In genomic region chr13:103277099-103277498, GRCh38 we compare ENCODE assay signal across 16 cellular contexts.
A peak's percentile ranks its signal among the peaks of the same experiment; 100 is the strongest.
DNase-seq lines count a peak whose midpoint lies in the region; ATAC-seq and TF ChIP-seq lines count a peak whose summit lies in the region.
"Had no signal": no experiment of that assay in that cellular context is flagged by ENCODE, and none has a peak within 500 bp of the region (broad histone marks: within the 10 kb centered on the region; RNA-seq: fewer than 3 reads in every experiment).

No MANE protein-coding gene starts in this region.

- H3K9me2 ChIP-seq in neural cell (ENCODE audit: insufficient read depth, low read length): no peaks in the 10 kb centered on the region

- no peaks in the 10 kb centered on the region for H3F3A ChIP-seq in neural cell (ENCODE audit: insufficient read depth, low read length, poor library complexity, severe bottlenecking)

- no peak for TF ChIP-seq EP300 in neural cell (conservative IDR thresholded peaks at IDR 0.05; ENCODE audit: poor library complexity, severe bottlenecking)

- no peaks in the 10 kb centered on the region for H3K79me2 ChIP-seq in neural cell (replicated peaks; ENCODE audit: insufficient read depth, low read length)

- no peaks in the 10 kb centered on the region for H3K27me3 ChIP-seq in neural cell (ENCODE audit: insufficient read depth, low read depth, low read length)

- peak overlapping the region; percentile 6 for H3K4me3 ChIP-seq in neural cell (ENCODE audit: low read length)

- in situ Hi-C loops in G401 (cut with HindIII; ENCODE audit: low sequenced_read_pairs): no loop called here

- no peaks in the 10 kb centered on the region for H3K27me3 Mint-ChIP-seq in activated CD4-positive, alpha-beta T cell treated with anti-CD3 and anti-CD28 coated beads for 36 hours
- H3K27me3 Mint-ChIP-seq: CD8-positive, alpha-beta memory T cell; central memory CD8-positive, alpha-beta T cell had no signal

- no peak for TF ChIP-seq RAD21 in neural cell (conservative IDR thresholded peaks at IDR 0.05)

- no peaks in the 10 kb centered on the region for H3K36me3 ChIP-seq in neural cell (ENCODE audit: insufficient read depth, low read length)

- peaks cover 10 to 12% of the 10 kb centered on the region in 2 donors for H3K9me3 Mint-ChIP-seq in activated naive CD4-positive, alpha-beta T cell treated with anti-CD3 and anti-CD28 coated beads, Interleukin-2, amount 50 U/mL, for 72 hours
- no peaks in the 10 kb centered on the region for H3K9me3 Mint-ChIP-seq in activated CD4-positive, alpha-beta T cell treated with anti-CD3 and anti-CD28 coated beads for 36 hours (ENCODE audit: low read depth)
- H3K9me3 Mint-ChIP-seq: activated T-cell treated with anti-CD3 and anti-CD28 coated beads, Interleukin-2, amount 50 U/mL, for 4 hours; central memory CD8-positive, alpha-beta T cell had no signal

- peak overlapping the region; percentile 31 for H3K27ac ChIP-seq in neural cell (ENCODE audit: low read length)

- H4K20me1 ChIP-seq in neural cell (ENCODE audit: insufficient read depth): no peaks in the 10 kb centered on the region

- CTCF ChIA-PET in activated CD4-positive, alpha-beta T cell treated with anti-CD3 and anti-CD28 coated beads for 36 hours (lab: Charles Lee): no interaction called here

- H3K27ac Mint-ChIP-seq in activated naive CD4-positive, alpha-beta T cell treated with anti-CD3 and anti-CD28 coated beads, Interleukin-2, amount 50 U/mL, for 72 hours: no peak overlapping the region
- H3K27ac Mint-ChIP-seq in activated CD4-positive, alpha-beta T cell treated with anti-CD3 and anti-CD28 coated beads for 36 hours: no peak overlapping the region
- H3K27ac Mint-ChIP-seq: CD8-positive, alpha-beta memory T cell had no signal

- POLR2A ChIA-PET in activated CD4-positive, alpha-beta T cell treated with anti-CD3 and anti-CD28 coated beads for 36 hours (lab: Charles Lee): no interaction called here

- TF ChIP-seq CTCF in neural cell (IDR thresholded peaks at IDR 0.05; ENCODE audit: poor library complexity, severe bottlenecking): no peak

- intact Hi-C loops in activated CD4-positive, alpha-beta T cell treated with anti-CD3 and anti-CD28 coated beads for 36 hours (cut with DNase I, micrococcal nuclease): no loop called here

- DNase-seq in HuH-7 (ENCODE audit: low spot score) (no peak), G401 (ENCODE audit: low spot score) (no peak)
- no peak for DNase-seq in activated naive CD4-positive, alpha-beta T cell treated with anti-CD3 and anti-CD28 coated beads, Interleukin-2, amount 50 U/mL, for 72 hours (ENCODE audit: low spot score in 2 of 2)
- DNase-seq in activated CD4-positive, alpha-beta T cell treated with anti-CD3 and anti-CD28 coated beads for 36 hours: no peak
- DNase-seq: activated T-cell treated with anti-CD3 and anti-CD28 coated beads, Interleukin-2, amount 50 U/mL, for 4 hours; CD8-positive, alpha-beta memory T cell; Kasumi-1; kidney glomerular epithelial cell; SHP77 treated with DMSO at 0.1 percent for 48 hours; stimulated activated naive CD4-positive, alpha-beta T cell had no signal

- no peak overlapping the region for H3K9ac ChIP-seq in neural cell (ENCODE audit: low read length)

- ATAC-seq in GM18907 (IDR thresholded peaks at IDR 0.05; ENCODE audit: unreplicated experiment) (peak; percentile 95), GM21717 (IDR thresholded peaks at IDR 0.05; ENCODE audit: unreplicated experiment) (peak; percentile 84), HG03103 (IDR thresholded peaks at IDR 0.05; ENCODE audit: low read depth, unreplicated experiment) (peak; percentile 84)
- no peak for ATAC-seq in activated naive CD4-positive, alpha-beta T cell treated with anti-CD3 and anti-CD28 coated beads, Interleukin-2, amount 50 U/mL, for 72 hours
- ATAC-seq in activated CD4-positive, alpha-beta T cell treated with anti-CD3 and anti-CD28 coated beads for 36 hours: no peak

- H3K36me3 Mint-ChIP-seq in activated naive CD4-positive, alpha-beta T cell treated with anti-CD3 and anti-CD28 coated beads, Interleukin-2, amount 50 U/mL, for 72 hours: no peaks in the 10 kb centered on the region
- H3K36me3 Mint-ChIP-seq in activated CD4-positive, alpha-beta T cell treated with anti-CD3 and anti-CD28 coated beads for 36 hours (ENCODE audit: low read depth): no peaks in the 10 kb centered on the region
- H3K36me3 Mint-ChIP-seq: CD8-positive, alpha-beta memory T cell had no signal

- no peaks in the 10 kb centered on the region for H3K4me1 Mint-ChIP-seq in activated CD4-positive, alpha-beta T cell treated with anti-CD3 and anti-CD28 coated beads for 36 hours
- H3K4me1 Mint-ChIP-seq: CD8-positive, alpha-beta memory T cell; central memory CD8-positive, alpha-beta T cell had no signal

- no peak overlapping the region for H3K4me3 Mint-ChIP-seq in activated CD4-positive, alpha-beta T cell treated with anti-CD3 and anti-CD28 coated beads for 36 hours
- H3K4me3 Mint-ChIP-seq: activated T-cell treated with anti-CD3 and anti-CD28 coated beads, Interleukin-2, amount 50 U/mL, for 4 hours; CD8-positive, alpha-beta memory T cell; central memory CD8-positive, alpha-beta T cell; neural crest cell had no signal

- H2AFZ ChIP-seq in neural cell (ENCODE audit: low read depth, low read length): no peak overlapping the region

- peak overlapping the region; percentile 7 for H3K4me2 ChIP-seq in neural cell (ENCODE audit: low read length)

- H3K9me3 ChIP-seq in neural cell (ENCODE audit: low read length): no peaks in the 10 kb centered on the region

TF ChIP-seq in neural cell, 6 proteins besides CTCF, POLR2A, EP300 and RAD21:
- TF ChIP-seq TAF1 (IDR thresholded peaks at IDR 0.05; ENCODE audit: low read depth) (no peak), SMC3 (conservative IDR thresholded peaks at IDR 0.05; ENCODE audit: poor library complexity) (no peak)
- TF ChIP-seq, protein P1, sequence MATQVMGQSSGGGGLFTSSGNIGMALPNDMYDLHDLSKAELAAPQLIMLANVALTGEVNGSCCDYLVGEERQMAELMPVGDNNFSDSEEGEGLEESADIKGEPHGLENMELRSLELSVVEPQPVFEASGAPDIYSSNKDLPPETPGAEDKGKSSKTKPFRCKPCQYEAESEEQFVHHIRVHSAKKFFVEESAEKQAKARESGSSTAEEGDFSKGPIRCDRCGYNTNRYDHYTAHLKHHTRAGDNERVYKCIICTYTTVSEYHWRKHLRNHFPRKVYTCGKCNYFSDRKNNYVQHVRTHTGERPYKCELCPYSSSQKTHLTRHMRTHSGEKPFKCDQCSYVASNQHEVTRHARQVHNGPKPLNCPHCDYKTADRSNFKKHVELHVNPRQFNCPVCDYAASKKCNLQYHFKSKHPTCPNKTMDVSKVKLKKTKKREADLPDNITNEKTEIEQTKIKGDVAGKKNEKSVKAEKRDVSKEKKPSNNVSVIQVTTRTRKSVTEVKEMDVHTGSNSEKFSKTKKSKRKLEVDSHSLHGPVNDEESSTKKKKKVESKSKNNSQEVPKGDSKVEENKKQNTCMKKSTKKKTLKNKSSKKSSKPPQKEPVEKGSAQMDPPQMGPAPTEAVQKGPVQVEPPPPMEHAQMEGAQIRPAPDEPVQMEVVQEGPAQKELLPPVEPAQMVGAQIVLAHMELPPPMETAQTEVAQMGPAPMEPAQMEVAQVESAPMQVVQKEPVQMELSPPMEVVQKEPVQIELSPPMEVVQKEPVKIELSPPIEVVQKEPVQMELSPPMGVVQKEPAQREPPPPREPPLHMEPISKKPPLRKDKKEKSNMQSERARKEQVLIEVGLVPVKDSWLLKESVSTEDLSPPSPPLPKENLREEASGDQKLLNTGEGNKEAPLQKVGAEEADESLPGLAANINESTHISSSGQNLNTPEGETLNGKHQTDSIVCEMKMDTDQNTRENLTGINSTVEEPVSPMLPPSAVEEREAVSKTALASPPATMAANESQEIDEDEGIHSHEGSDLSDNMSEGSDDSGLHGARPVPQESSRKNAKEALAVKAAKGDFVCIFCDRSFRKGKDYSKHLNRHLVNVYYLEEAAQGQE (IDR thresholded peaks at IDR 0.05; ENCODE audit: borderline replicate concordance): peak; percentile 15

Comparison
In these comparisons a context has a peak if more than half of its experiments do, and no peak if none do; other contexts are left out.
1. ATAC-seq: peak in GM18907 (single experiment), GM21717 (single experiment) and HG03103 (single experiment); none in activated naive CD4-positive, alpha-beta T cell treated with anti-CD3 and anti-CD28 coated beads, Interleukin-2, amount 50 U/mL, for 72 hours (0 of 2) and activated CD4-positive, alpha-beta T cell treated with anti-CD3 and anti-CD28 coated beads for 36 hours (single experiment).